In the genomic region with DNA sequence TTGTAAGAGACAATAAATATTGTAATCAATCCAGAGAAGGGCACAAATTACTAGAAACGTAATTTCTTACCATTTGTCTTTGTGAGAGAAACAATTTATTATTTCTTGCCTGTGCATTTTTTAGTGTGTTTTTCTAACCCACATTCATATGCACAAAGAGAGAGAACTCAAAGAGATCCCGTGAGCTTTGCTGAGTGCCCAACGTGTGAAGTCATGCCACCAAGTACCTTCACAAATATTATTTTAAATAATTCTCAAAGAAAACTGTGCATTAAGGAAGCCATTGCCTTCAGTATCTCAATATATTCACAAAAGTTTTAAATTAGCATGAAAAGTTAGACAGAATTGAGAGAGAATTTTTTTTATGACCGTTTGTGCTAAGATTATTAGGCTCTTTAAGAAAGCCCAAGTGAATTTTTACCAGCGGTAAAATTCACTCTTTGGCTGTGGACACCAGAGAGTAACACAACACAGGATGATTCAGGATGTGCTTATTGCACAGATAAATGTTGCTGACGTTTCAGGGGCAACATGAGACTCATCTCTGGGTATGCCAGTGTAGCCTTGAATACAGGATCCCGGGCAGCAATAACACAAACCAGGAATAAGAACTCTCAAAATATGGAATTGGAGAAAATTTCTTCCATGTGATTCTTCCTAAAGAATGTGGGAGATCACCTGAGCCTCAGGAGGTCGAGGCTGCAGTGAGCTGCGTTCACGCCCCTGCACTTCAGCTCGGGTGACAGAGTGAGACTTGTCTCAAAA, we compare ENCODE assay signal across 12 cellular contexts. TPM values are rescaled to one million over a fixed set of nuclear protein-coding genes. Genes with fewer than 3 reads are reported as not detected.
DNase-seq lines count a peak whose midpoint lies in the region; ATAC-seq, FAIRE-seq and TF ChIP-seq lines count a peak whose summit lies in the region.
"Had no signal": no experiment of that assay in that cellular context is flagged by ENCODE, and none has a peak within 500 bp of the region (broad histone marks: within the 10 kb centered on the region; RNA-seq: fewer than 3 reads in every experiment).

No MANE protein-coding gene starts in this region.

- no peaks in the 10 kb centered on the region for H3F3A ChIP-seq in smooth muscle cell (ENCODE audit: low read depth)

- no peaks in the 10 kb centered on the region for H3K9me3 ChIP-seq in Peyer's patch
- no peaks in the 10 kb centered on the region for H3K9me3 ChIP-seq in endothelial cell of umbilical vein (replicated peaks; ENCODE audit: control insufficient read depth, insufficient read depth, low read length)
- no peaks in the 10 kb centered on the region for H3K9me3 ChIP-seq in smooth muscle cell (replicated peaks; ENCODE audit: low read depth)

- H3K4me2 ChIP-seq in endothelial cell of umbilical vein (ENCODE audit: insufficient read depth, low read length) (peak overlapping the region; percentile 17), smooth muscle cell (no peak overlapping the region)

- H3K4me3 ChIP-seq in GM12864 (ENCODE audit: low read depth, low read length) (peak overlapping the region; percentile 73), Peyer's patch (peak overlapping the region; percentile 44 to 55 (median 50)), endothelial cell of umbilical vein (replicated peaks in 1 of 3; ENCODE audit: insufficient read depth in 1 of 3, low read depth in 1 of 3, low read length in 3 of 3) (no peak overlapping the region), smooth muscle cell (no peak overlapping the region)

- H4K20me1 ChIP-seq in endothelial cell of umbilical vein (replicated peaks; ENCODE audit: control insufficient read depth, extremely low read depth, insufficient read depth, low read length) (no peaks in the 10 kb centered on the region), smooth muscle cell (ENCODE audit: low read depth) (no peaks in the 10 kb centered on the region)

- H2AFZ ChIP-seq in endothelial cell of umbilical vein (ENCODE audit: low read depth, low read length) (no peak overlapping the region), smooth muscle cell (ENCODE audit: low read depth) (peak overlapping the region; percentile 96)

- H3K27me3 ChIP-seq in Peyer's patch (no peaks in the 10 kb centered on the region), endothelial cell of umbilical vein (ENCODE audit: control insufficient read depth in 2 of 2, insufficient read depth in 2 of 2, low read length in 2 of 2) (no peaks in the 10 kb centered on the region), smooth muscle cell (ENCODE audit: low read depth) (no peaks in the 10 kb centered on the region)

- H3K36me3 ChIP-seq in Peyer's patch (no peaks in the 10 kb centered on the region), endothelial cell of umbilical vein (ENCODE audit: control insufficient read depth in 2 of 2, extremely low read depth in 1 of 2, insufficient read depth in 2 of 2, low read length in 2 of 2) (no peaks in the 10 kb centered on the region), smooth muscle cell (ENCODE audit: low read depth) (no peaks in the 10 kb centered on the region)

- ATAC-seq in GM21576 (IDR thresholded peaks at IDR 0.05; ENCODE audit: unreplicated experiment): no peak

- WGBS in smooth muscle cell (ENCODE audit: low lambda C conversion rate): 73% methylated on average over 11 of the region's 11 CpGs

- POLR2A ChIA-PET in endothelial cell of umbilical vein (lab: Charles Lee): no interaction called here

- no peak for FAIRE-seq in endothelial cell of umbilical vein (lab: Jason Lieb, UNC)
- FAIRE-seq: frontal cortex, G401.6 had no signal

- dilution Hi-C loops in endothelial cell of umbilical vein (cut with MboI; ENCODE audit: extremely low pct_ligation_motif_present, low sequenced_read_pairs): loop anchor here (10.0 kb wide), 1 partner anchor 124 kb away; no protein-coding TSS in a partner anchor

- BruUV-seq in endothelial cell of umbilical vein (replicated peaks; lab: Mats Ljungman, UMichigan): no TSS peak

- intact Hi-C loops in endothelial cell of umbilical vein (cut with micrococcal nuclease): loop anchor here (5.0 to 10.0 kb wide), 2 partner anchors 591 to 704 kb away; a partner anchor contains a TSS

- H3K79me2 ChIP-seq in endothelial cell of umbilical vein (ENCODE audit: control insufficient read depth, insufficient read depth, low read length): peaks cover 77% of the 10 kb centered on the region
- H3K79me2 ChIP-seq in smooth muscle cell (ENCODE audit: low read depth): no peaks in the 10 kb centered on the region

- H3K4me1 ChIP-seq in Peyer's patch: peaks cover 0 to 11% (median 7%) of the 10 kb centered on the region in 4 donors
- peaks cover 63% of the 10 kb centered on the region for H3K4me1 ChIP-seq in endothelial cell of umbilical vein (ENCODE audit: control insufficient read depth, extremely low read depth, insufficient read depth, low read length)
- H3K4me1 ChIP-seq in smooth muscle cell (ENCODE audit: low read depth): peaks cover 3% of the 10 kb centered on the region

- H3K9me1 ChIP-seq in endothelial cell of umbilical vein (replicated peaks; ENCODE audit: control insufficient read depth, extremely low read depth, insufficient read depth, low read length): no peaks in the 10 kb centered on the region

- no peak for TF ChIP-seq POLR2A in Peyer's patch (IDR thresholded peaks at IDR 0.05)
- no peak for TF ChIP-seq POLR2A in endothelial cell of umbilical vein (IDR thresholded peaks at IDR 0.05; ENCODE audit: low read depth, low read length)

- DNase-seq in GM12864 (ENCODE audit: low read depth): no peak
- no peak for DNase-seq in Peyer's patch
- DNase-seq in endothelial cell of umbilical vein (ENCODE audit: low read depth, low spot score): no peak
- no peak for DNase-seq in smooth muscle cell (lab: John Stamatoyannopoulos, UW; ENCODE audit: unreplicated experiment)
- DNase-seq in inferior parietal cortex (ENCODE audit: extremely low spot score): no peak
- DNase-seq in stimulated activated CD8-positive, alpha-beta memory T cell treated with anti-CD3 and anti-CD28 coated beads, Interleukin-4, amount 100 ng/mL, for 48 hours: no peak
- DNase-seq in foreskin melanocyte: no peak
- DNase-seq: amygdala, NCI-H2029 treated with DMSO at 0.1 percent for 48 hours had no signal

- H3K9ac ChIP-seq in endothelial cell of umbilical vein (replicated peaks; ENCODE audit: extremely low read depth, insufficient read depth, low read length): no peak overlapping the region
- peak overlapping the region; percentile 13 for H3K9ac ChIP-seq in smooth muscle cell (ENCODE audit: low read depth)

- TF ChIP-seq CTCF in GM12864 (IDR thresholded peaks at IDR 0.05; ENCODE audit: low read depth, low read length, missing control alignments) (no peak), Peyer's patch (IDR thresholded peaks at IDR 0.05) (no peak), endothelial cell of umbilical vein (IDR thresholded peaks at IDR 0.05; ENCODE audit: extremely low read depth in 1 of 2, insufficient read depth in 1 of 2, low read depth in 1 of 2, low read length in 2 of 2) (no peak), smooth muscle cell (IDR thresholded peaks at IDR 0.05; ENCODE audit: borderline replicate concordance, insufficient read depth, poor library complexity, severe bottlenecking) (no peak)

- H3K27ac ChIP-seq in Peyer's patch (peak overlapping the region; percentile 78 to 90 (median 80)), endothelial cell of umbilical vein (ENCODE audit: insufficient read depth, low read depth, low read length) (no peak overlapping the region), smooth muscle cell (ENCODE audit: low read depth) (peak overlapping the region; percentile 78)

- CTCF ChIA-PET in endothelial cell of umbilical vein (lab: Charles Lee): no interaction called here

TF ChIP-seq in endothelial cell of umbilical vein, 7 proteins besides CTCF, POLR2A, EP300 and RAD21 (continues in another document):
- TF ChIP-seq, protein P1, sequence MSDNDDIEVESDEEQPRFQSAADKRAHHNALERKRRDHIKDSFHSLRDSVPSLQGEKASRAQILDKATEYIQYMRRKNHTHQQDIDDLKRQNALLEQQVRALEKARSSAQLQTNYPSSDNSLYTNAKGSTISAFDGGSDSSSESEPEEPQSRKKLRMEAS (IDR thresholded peaks at IDR 0.05; ENCODE audit: insufficient read depth, insufficient read length): no peak

RNA-seq across cellular contexts. Expression of a gene that starts 2.9 kb away (rescaled TPM):
- 100 to 1,000 TPM in 1 of 4 donors, 10 to 100 TPM in 3; 17.1 to 290 (median 57.1) TPM for total RNA-seq in Peyer's patch
- 483 and 550 TPM in 2 replicates for total RNA-seq in endothelial cell of umbilical vein
- polyA plus RNA-seq in endothelial cell of umbilical vein: 1,200 and 1,245 TPM in 2 replicates
- 1,171 and 1,649 TPM in 2 replicates for polyA plus RNA-seq in endothelial cell of umbilical vein (2011; cell fraction: cytosol; rRNA removed)
- 559 and 560 TPM in 2 replicates for polyA plus RNA-seq in endothelial cell of umbilical vein (2011; cell fraction: nucleus; rRNA removed)
- 796 and 1,005 TPM in 2 replicates for polyA plus RNA-seq in endothelial cell of umbilical vein (2012)
- polyA minus RNA-seq in endothelial cell of umbilical vein: 805 and 875 TPM in 2 replicates
- polyA minus RNA-seq in endothelial cell of umbilical vein (2011; cell fraction: cytosol; rRNA and poly(A)+ RNA removed): not detected
- polyA minus RNA-seq in endothelial cell of umbilical vein (2011; cell fraction: nucleus; rRNA and poly(A)+ RNA removed): 185 and 242 TPM in 2 replicates
- total RNA-seq in smooth muscle cell: 31.5 and 36.4 TPM in 2 replicates
- 35.8 and 39.2 TPM in 2 replicates for polyA plus RNA-seq in smooth muscle cell

RNA-seq across cellular contexts. Expression of a gene that starts 14.3 kb away (rescaled TPM):
- not detected for total RNA-seq in Peyer's patch
- not detected in 2 replicates for total RNA-seq in endothelial cell of umbilical vein
- not detected in 2 replicates for polyA plus RNA-seq in endothelial cell of umbilical vein
- not detected in 2 replicates for polyA plus RNA-seq in endothelial cell of umbilical vein (2011; cell fraction: cytosol; rRNA removed)
- not detected in 2 replicates for polyA plus RNA-seq in endothelial cell of umbilical vein (2011; cell fraction: nucleus; rRNA removed)
- polyA plus RNA-seq in endothelial cell of umbilical vein (2012): not detected in 2 replicates
- polyA minus RNA-seq in endothelial cell of umbilical vein: not detected in 2 replicates
- not detected for polyA minus RNA-seq in endothelial cell of umbilical vein (2011; cell fraction: cytosol; rRNA and poly(A)+ RNA removed)
- not detected in 2 replicates for polyA minus RNA-seq in endothelial cell of umbilical vein (2011; cell fraction: nucleus; rRNA and poly(A)+ RNA removed)
- not detected in 2 replicates for total RNA-seq in smooth muscle cell
- polyA plus RNA-seq in smooth muscle cell: not detected in 2 replicates
- total RNA-seq: frontal cortex had no signal

RNA-seq across cellular contexts. Expression of a gene that starts 20.2 kb away (rescaled TPM):
- total RNA-seq in Peyer's patch: 1 to 10 TPM in 2 of 4 donors, under 1 TPM in 1, not detected in 1; 0.94 to 2.5 (median 1.2) TPM
- total RNA-seq in endothelial cell of umbilical vein: 0.88 and 1.4 TPM in 2 replicates
- 0.67 and 0.70 TPM in 2 replicates for polyA plus RNA-seq in endothelial cell of umbilical vein
- polyA plus RNA-seq in endothelial cell of umbilical vein (2011; cell fraction: cytosol; rRNA removed): 0.75 and 0.98 TPM in 2 replicates
- polyA plus RNA-seq in endothelial cell of umbilical vein (2011; cell fraction: nucleus; rRNA removed): 2.5 and 3.4 TPM in 2 replicates
- 0.62 and 0.68 TPM in 2 replicates for polyA plus RNA-seq in endothelial cell of umbilical vein (2012)
- 1.9 and 2.9 TPM in 2 replicates for polyA minus RNA-seq in endothelial cell of umbilical vein
- not detected for polyA minus RNA-seq in endothelial cell of umbilical vein (2011; cell fraction: cytosol; rRNA and poly(A)+ RNA removed)
- polyA minus RNA-seq in endothelial cell of umbilical vein (2011; cell fraction: nucleus; rRNA and poly(A)+ RNA removed): 6.1 and 8.8 TPM in 2 replicates
- 3.9 and 7.8 TPM in 2 replicates for total RNA-seq in smooth muscle cell
- 2.7 and 12.3 TPM in 2 replicates for polyA plus RNA-seq in smooth muscle cell
- total RNA-seq: frontal cortex had no signal

Comparison
In these comparisons a context has a peak if more than half of its experiments do, and no peak if none do; other contexts are left out.
1. H3K4me3 ChIP-seq: peak in GM12864 (single experiment) and Peyer's patch (4 of 4); none in endothelial cell of umbilical vein (0 of 3) and smooth muscle cell (single experiment).